ENCODE assay signal across 8 cellular contexts in genomic region chr5:177446184-177447065, GRCh38. TPM values are rescaled to one million over a fixed set of nuclear protein-coding genes. Genes with fewer than 3 reads are reported as not detected.
A peak's percentile ranks its signal among the peaks of the same experiment; 100 is the strongest.
DNase-seq lines count a peak whose midpoint lies in the region; ATAC-seq and TF ChIP-seq lines count a peak whose summit lies in the region.

Gene PRR7 (plus strand): TSS chr5:177446814. CDS start chr5:177455068, 8,254 bp downstream.

- TF ChIP-seq POLR2A in thyroid gland (IDR thresholded peaks at IDR 0.05): no peak

- H3K36me3 Mint-ChIP-seq in Caco-2 (ENCODE audit: insufficient read depth, unreplicated experiment): peaks cover 59% of the 10 kb centered on the region

- no peaks in the 10 kb centered on the region for H3K9me3 Mint-ChIP-seq in Caco-2 (ENCODE audit: unreplicated experiment)

- H3K9ac ChIP-seq in neural cell (ENCODE audit: low read length): peak within 1 kb of the TSS; percentile 91

- H2AFZ ChIP-seq in neural cell (ENCODE audit: low read depth, low read length): peak within 1 kb of the TSS; percentile 85

- POLR2A ChIA-PET in Caco-2 (lab: Charles Lee): interaction anchor here (0.6 to 5.0 kb wide), 3 partner anchors 20 to 557 kb away, joined by 3 to 43 read pairs (median 6); partner anchors contain the start of gene GRK6

- peaks cover 6% of the 10 kb centered on the region for H3K27me3 Mint-ChIP-seq in Caco-2 (ENCODE audit: insufficient read depth, unreplicated experiment)

- TF ChIP-seq CTCF in Caco-2 (IDR thresholded peaks at IDR 0.05; ENCODE audit: insufficient read depth in 1 of 2, low read depth in 1 of 2, low read length in 1 of 2, severe bottlenecking in 1 of 2, unreplicated experiment in 1 of 2) (no peak), fibroblast of villous mesenchyme (IDR thresholded peaks at IDR 0.05; ENCODE audit: insufficient read depth, low read depth, low read length) (no peak), neural cell (IDR thresholded peaks at IDR 0.05; ENCODE audit: poor library complexity, severe bottlenecking) (peak; percentile 58), thyroid gland (IDR thresholded peaks at IDR 0.05) (no peak)

- ATAC-seq in GM19395 (IDR thresholded peaks at IDR 0.05; ENCODE audit: unreplicated experiment) (peak; percentile 56), HG03571 (IDR thresholded peaks at IDR 0.05; ENCODE audit: unreplicated experiment) (peak; percentile 48)

- H3K9me3 ChIP-seq in Caco-2: no peaks in the 10 kb centered on the region
- no peaks in the 10 kb centered on the region for H3K9me3 ChIP-seq in neural cell (ENCODE audit: low read length)
- no peaks in the 10 kb centered on the region for H3K9me3 ChIP-seq in thyroid gland

- H3K4me1 ChIP-seq in Caco-2: peaks cover 6% of the 10 kb centered on the region; the same call in 1 of the 2 replicates
- peaks cover 16 to 24% of the 10 kb centered on the region in 2 donors for H3K4me1 ChIP-seq in thyroid gland

- H3K36me3 ChIP-seq in Caco-2 (ENCODE audit: control insufficient read depth, insufficient read depth, low read length) (no peaks in the 10 kb centered on the region; the same call in 1 of the 2 replicates), neural cell (ENCODE audit: insufficient read depth, low read length) (no peaks in the 10 kb centered on the region), thyroid gland (peaks cover 0 to 2% of the 10 kb centered on the region in 2 donors)

- peak within 1 kb of the TSS; percentile 70 for H3K4me3 Mint-ChIP-seq in Caco-2 (ENCODE audit: unreplicated experiment)

- CTCF ChIA-PET in Caco-2 (lab: Charles Lee): interaction anchor here (0.6 to 6.4 kb wide), 9 partner anchors 9 to 360 kb away, joined by 3 to 78 read pairs (median 6); partner anchors contain the start of genes FGFR4 and GRK6

- no peaks in the 10 kb centered on the region for H3F3A ChIP-seq in neural cell (ENCODE audit: insufficient read depth, low read length, poor library complexity, severe bottlenecking)

- H3K27ac Mint-ChIP-seq in Caco-2 (ENCODE audit: unreplicated experiment): peak within 1 kb of the TSS; percentile 56

- peak within 1 kb of the TSS; percentile 92 for H3K4me2 ChIP-seq in neural cell (ENCODE audit: low read length)

- H4K20me1 ChIP-seq in neural cell (ENCODE audit: insufficient read depth): no peaks in the 10 kb centered on the region

- BruUV-seq in Caco-2 (replicated peaks; lab: Mats Ljungman, UMichigan): no TSS peak

- peak within 1 kb of the TSS; percentile 78 for H3K4me3 ChIP-seq in Caco-2 (ENCODE audit: low read depth, low read length)
- peak within 1 kb of the TSS; percentile 72 for H3K4me3 ChIP-seq in fibroblast of villous mesenchyme (ENCODE audit: low read depth, low read length)
- peak within 1 kb of the TSS; percentile 97 for H3K4me3 ChIP-seq in neural cell (ENCODE audit: low read length)
- peak within 1 kb of the TSS in 2 of 3 donors; percentile 21 to 51 for H3K4me3 ChIP-seq in thyroid gland (replicated peaks in 1 of 3)

- H3K9me2 ChIP-seq in neural cell (ENCODE audit: insufficient read depth, low read length): no peaks in the 10 kb centered on the region

- intact Hi-C loops in Caco-2 (cut with micrococcal nuclease; ENCODE audit: unreplicated experiment): loop anchor here (2.0 kb wide), 2 partner anchors 20 to 42 kb away; partner anchors contain the start of gene GRK6
- intact Hi-C loops in thyroid gland (cut with DNase I): no loop called here

- DNase-seq in Caco-2: peak; percentile 70 to 84
- peak; percentile 80 for DNase-seq in RKO (ENCODE audit: low spot score)
- DNase-seq in activated effector memory CD4-positive, alpha-beta T cell treated with Interleukin-2 at 50 U/mL for 16 hours: peak; percentile 67
- peak; percentile 52 for DNase-seq in fibroblast of villous mesenchyme (ENCODE audit: low read depth)
- peak; percentile 56 for DNase-seq in thyroid gland

- TF ChIP-seq RAD21 in neural cell (conservative IDR thresholded peaks at IDR 0.05): peak; percentile 60

- WGBS in thyroid gland, 2 donors: 2 to 6% methylated on average over 10 to 23 of the region's 90 CpGs

- H3K79me2 ChIP-seq in neural cell (replicated peaks; ENCODE audit: insufficient read depth, low read length): peaks cover 36% of the 10 kb centered on the region

- H3K4me1 Mint-ChIP-seq in Caco-2 (ENCODE audit: low read depth, unreplicated experiment): peaks cover 8% of the 10 kb centered on the region

- H3K27ac ChIP-seq in neural cell (ENCODE audit: low read length) (peak within 1 kb of the TSS; percentile 88), thyroid gland (no peak within 1 kb of the TSS)

- no peaks in the 10 kb centered on the region for H3K27me3 ChIP-seq in Caco-2 (replicated peaks; ENCODE audit: control insufficient read depth, insufficient read depth, low read length)
- H3K27me3 ChIP-seq in neural cell (ENCODE audit: insufficient read depth, low read depth, low read length): no peaks in the 10 kb centered on the region
- H3K27me3 ChIP-seq in thyroid gland: no peaks in the 10 kb centered on the region

- peak; percentile 64 for TF ChIP-seq EP300 in neural cell (conservative IDR thresholded peaks at IDR 0.05; ENCODE audit: poor library complexity, severe bottlenecking)

TF ChIP-seq in neural cell, 6 proteins besides CTCF, POLR2A, EP300 and RAD21:
- TF ChIP-seq POLR2AphosphoS5 (IDR thresholded peaks at IDR 0.05) (peak; percentile 61), SMC3 (conservative IDR thresholded peaks at IDR 0.05; ENCODE audit: poor library complexity) (peak; percentile 72), EZH2 (IDR thresholded peaks at IDR 0.05; ENCODE audit: borderline replicate concordance, insufficient read depth, low read length, poor library complexity, severe bottlenecking) (no peak), REST (IDR thresholded peaks at IDR 0.05; ENCODE audit: borderline replicate concordance) (no peak), TAF1 (IDR thresholded peaks at IDR 0.05; ENCODE audit: low read depth) (no peak), MXI1 (conservative IDR thresholded peaks at IDR 0.05; ENCODE audit: poor library complexity, severe bottlenecking) (peak; percentile 85)

RNA-seq across cellular contexts. Expression of gene PRR7, which starts in this region (rescaled TPM):
- total RNA-seq in Caco-2 (2022) (4.7 and 5.7 TPM in 2 replicates), fibroblast of villous mesenchyme (4.5 and 4.7 TPM in 2 replicates), thyroid gland (1 to 10 TPM; 1.4 to 4.7 (median 4.2) TPM)
- 44.1 and 46.6 TPM in 2 replicates for polyA plus RNA-seq in neural cell
- 25.1 and 28.8 TPM in 2 replicates for polyA minus RNA-seq in neural cell

Comparison
In these comparisons a context has a peak if more than half of its experiments do, and no peak if none do; other contexts are left out.
1. H3K4me3 ChIP-seq: peak in every context shown above with its lines; median percentile 97 in neural cell; 78 in Caco-2; 72 in fibroblast of villous mesenchyme; 36 in thyroid gland.